In genomic region chr10:137606-138005, GRCh38 we compare ENCODE assay signal across 12 cellular contexts. TPM values are rescaled to one million over a fixed set of nuclear protein-coding genes. Genes with fewer than 3 reads are reported as not detected.
DNase-seq lines count a peak whose midpoint lies in the region; ATAC-seq, FAIRE-seq and TF ChIP-seq lines count a peak whose summit lies in the region.
"Had no signal": no experiment of that assay in that cellular context is flagged by ENCODE, and none has a peak within 500 bp of the region (broad histone marks: within the 10 kb centered on the region; RNA-seq: fewer than 3 reads in every experiment).

No MANE protein-coding gene starts in this region.

- no peak overlapping the region for H2AFZ ChIP-seq in HepG2 (ENCODE audit: low read length)

- BruUV-seq in HepG2 (replicated peaks; lab: Mats Ljungman, UMichigan), result TSS peak; percentile 27

- no peak overlapping the region for H3K4me3 ChIP-seq in HepG2 (replicated peaks in 1 of 3; ENCODE audit: insufficient read depth in 1 of 3, low read depth in 2 of 3, low read length in 3 of 3)
- no peak overlapping the region for H3K4me3 ChIP-seq in right lobe of liver
- H3K4me3 ChIP-seq in fibroblast of villous mesenchyme (ENCODE audit: low read depth, low read length), result no peak overlapping the region

- TF ChIP-seq POLR2A in HepG2 (IDR thresholded peaks at IDR 0.05; ENCODE audit: insufficient read depth in 1 of 2, low read depth in 2 of 2, low read length in 2 of 2) (no peak), right lobe of liver (IDR thresholded peaks at IDR 0.05) (no peak)

- peaks cover 7% of the 10 kb centered on the region; the same call in 1 of the 2 replicates for H4K20me1 ChIP-seq in HepG2 (ENCODE audit: insufficient read depth, low read length)

- H3K36me3 ChIP-seq in HepG2 (replicated peaks in 1 of 2; ENCODE audit: control insufficient read depth in 1 of 2, insufficient read depth in 2 of 2, low read length in 2 of 2), result no peaks in the 10 kb centered on the region
- no peaks in the 10 kb centered on the region for H3K36me3 ChIP-seq in right lobe of liver

- H3K27me3 ChIP-seq in HepG2 (ENCODE audit: control insufficient read depth in 1 of 2, insufficient read depth in 2 of 2, low read length in 2 of 2) (no peaks in the 10 kb centered on the region), right lobe of liver (no peaks in the 10 kb centered on the region)

- in situ Hi-C loops in HepG2 (cut with HindIII; ENCODE audit: extremely low pct_ligation_motif_present, low pct_unique_long_range_greater_than_20kb), result no loop called here

- no peak overlapping the region for H3K4me2 ChIP-seq in HepG2 (ENCODE audit: low read depth, low read length)

- H3K27ac ChIP-seq in HepG2 (ENCODE audit: extremely low read length, insufficient read depth, low read length) (no peak overlapping the region), right lobe of liver (no peak overlapping the region), VCaP (peak overlapping the region; percentile 97; the same call in 1 of the 2 replicates)
- H3K27ac ChIP-seq: epithelial cell of prostate had no signal

- H3K4me1 ChIP-seq in HepG2 (ENCODE audit: insufficient read depth, low read length) (peaks cover 63% of the 10 kb centered on the region), right lobe of liver (peaks cover 0 to 14% (median 4%) of the 10 kb centered on the region in 4 donors)

- FAIRE-seq in HepG2 (lab: Jason Lieb, UNC), result no peak

- peaks cover 72% of the 10 kb centered on the region for H3K79me2 ChIP-seq in HepG2 (ENCODE audit: insufficient read depth, low read length)

- no peak overlapping the region for H3K9ac ChIP-seq in HepG2 (ENCODE audit: insufficient read depth, low read depth, low read length)

- H3K9me3 ChIP-seq in HepG2 (ENCODE audit: low read length) (no peaks in the 10 kb centered on the region), right lobe of liver (no peaks in the 10 kb centered on the region)

- CTCF ChIA-PET in HepG2 (lab: Yijun Ruan, JAX; ENCODE audit: low intra/inter-chr PET ratio, low total read pairs), result no interaction called here

- no peak for TF ChIP-seq EP300 in HepG2 (IDR thresholded peaks at IDR 0.05; ENCODE audit: low read depth in 2 of 2, low read length in 2 of 2)
- no peak for TF ChIP-seq EP300 in HepG2 (CRISPR knock-in tag; IDR thresholded peaks at IDR 0.05; ENCODE audit: borderline replicate concordance)

- TF ChIP-seq RAD21 in HepG2 (CRISPR knock-in tag; IDR thresholded peaks at IDR 0.05), result no peak

- POLR2A ChIA-PET in HepG2 (lab: Yijun Ruan, JAX), result no interaction called here

- no peak for DNase-seq in HepG2 (ENCODE audit: low spot score)
- no peak for DNase-seq in right lobe of liver
- peak; percentile 20 for DNase-seq in fibroblast of villous mesenchyme (ENCODE audit: low read depth)
- DNase-seq in superior temporal gyrus (ENCODE audit: extremely low spot score), result no peak
- no peak for DNase-seq in 8988T
- no peak for DNase-seq in NCI-H69 (lab: John Stamatoyannopoulos, UW)
- DNase-seq: GF-D8, left colon, NCI-H1694 had no signal

- intact Hi-C loops in HepG2 (cut with micrococcal nuclease; ENCODE audit: unreplicated experiment) (no loop called here), right lobe of liver (cut with DNase I) (no loop called here)

- no peak for ATAC-seq in HepG2
- no peak for ATAC-seq in right lobe of liver
- no peak for ATAC-seq in GM19467 (IDR thresholded peaks at IDR 0.05; ENCODE audit: unreplicated experiment)
- ATAC-seq: left colon had no signal

- TF ChIP-seq CTCF in HepG2 (CRISPR knock-in tag; IDR thresholded peaks at IDR 0.05) (no peak), right lobe of liver (IDR thresholded peaks at IDR 0.05) (no peak), VCaP (conservative IDR thresholded peaks at IDR 0.05) (no peak), fibroblast of villous mesenchyme (IDR thresholded peaks at IDR 0.05; ENCODE audit: insufficient read depth, low read depth, low read length) (no peak)

TF ChIP-seq in HepG2, 621 proteins besides CTCF, POLR2A, EP300 and RAD21:
- TF ChIP-seq U2AF2 (IDR thresholded peaks at IDR 0.05; ENCODE audit: low read depth, low read length) (no peak), IRF2 (CRISPR knock-in tag; IDR thresholded peaks at IDR 0.05) (no peak)

RNA-seq across cellular contexts. Expression of gene ZMYND11, which starts 2.4 kb away (rescaled TPM):
- total RNA-seq in HepG2 (2016; rRNA removed; fragmentation: Illumina TruSeq; extraction: Trizol) (38.7 and 51.6 TPM in 2 replicates), right lobe of liver (10 to 100 TPM; 22.5 to 30.6 (median 24.4) TPM), fibroblast of villous mesenchyme (46.4 and 53.5 TPM in 2 replicates)
- 41.7 and 43.0 TPM in 2 replicates for total RNA-seq in HepG2 (2016; cell fraction: cytosol; rRNA removed; fragmentation: Illumina TruSeq; extraction: Trizol; ENCODE audit: low read depth)
- 39.7 and 45.5 TPM in 2 replicates for total RNA-seq in HepG2 (2016; cell fraction: insoluble cytoplasmic fraction; rRNA removed; fragmentation: Illumina TruSeq; extraction: Trizol)
- 41.4 and 46.8 TPM in 2 replicates for total RNA-seq in HepG2 (2016; cell fraction: membrane; rRNA removed; fragmentation: Illumina TruSeq; extraction: Trizol)
- 26.0 and 28.1 TPM in 2 replicates for total RNA-seq in HepG2 (2016; cell fraction: nucleus; rRNA removed; fragmentation: Illumina TruSeq; extraction: Trizol)
- 14.4 and 17.5 TPM in 2 replicates for polyA plus RNA-seq in HepG2 (2011; rRNA removed)
- 7.1 and 10.5 TPM in 2 replicates for polyA plus RNA-seq in HepG2 (2011; cell fraction: cytosol; rRNA removed)
- 15.3 and 16.1 TPM in 2 replicates for polyA plus RNA-seq in HepG2 (2011; cell fraction: nucleus; rRNA removed)
- polyA plus RNA-seq in HepG2 (2012), result 20.6 and 22.6 TPM in 2 replicates
- 6.9 and 7.8 TPM in 2 replicates for polyA plus RNA-seq in HepG2 (2016; cell fraction: cytosol; fragmentation: Illumina TruSeq; extraction: Trizol; ENCODE audit: low read depth)
- 49.4 TPM in 2 replicates for polyA plus RNA-seq in HepG2 (2016; cell fraction: insoluble cytoplasmic fraction; fragmentation: Illumina TruSeq; extraction: Trizol; ENCODE audit: low read depth)
- polyA plus RNA-seq in HepG2 (2016; cell fraction: membrane; fragmentation: Illumina TruSeq; extraction: Trizol; ENCODE audit: low read depth), result 19.0 and 22.8 TPM in 2 replicates
- 38.6 and 42.2 TPM in 2 replicates for polyA plus RNA-seq in HepG2 (2016; cell fraction: nucleus; fragmentation: Illumina TruSeq; extraction: Trizol; ENCODE audit: insufficient read depth, low read depth)
- 10.0 and 17.5 TPM in 2 replicates for polyA minus RNA-seq in HepG2 (2011; rRNA and poly(A)+ RNA removed; ENCODE audit: low replicate concordance)
- polyA minus RNA-seq in HepG2 (2011; cell fraction: cytosol; rRNA and poly(A)+ RNA removed), result 14.3 and 19.5 TPM in 2 replicates
- 14.9 and 19.9 TPM in 2 replicates for polyA minus RNA-seq in HepG2 (2011; cell fraction: nucleus; rRNA and poly(A)+ RNA removed)
